17 cellular contexts compared by ENCODE assay signal in genomic region chr11:61783717-61784505, GRCh38. TPM values are rescaled to one million over a fixed set of nuclear protein-coding genes. Genes with fewer than 3 reads are reported as not detected.
A peak's percentile ranks its signal among the peaks of the same experiment; 100 is the strongest.
DNase-seq lines count a peak whose midpoint lies in the region; ATAC-seq and TF ChIP-seq lines count a peak whose summit lies in the region.
"Had no signal": no experiment of that assay in that cellular context is flagged by ENCODE, and none has a peak within 500 bp of the region (broad histone marks: within the 10 kb centered on the region; RNA-seq: fewer than 3 reads in every experiment).

No MANE protein-coding gene starts in this region.

- H3K36me3 Mint-ChIP-seq in activated T-cell treated with anti-CD3 and anti-CD28 coated beads, Interleukin-2, amount 50 U/mL, for 4 hours (ENCODE audit: insufficient read depth), result peaks cover 10% of the 10 kb centered on the region

- DNase-seq in AG04450 (ENCODE audit: low read depth, low spot score), result no peak
- peak; percentile 38 for DNase-seq in HK-2 (ENCODE audit: unreplicated experiment)
- peak; percentile 41 for DNase-seq in cardiac fibroblast (ENCODE audit: low read depth in 2 of 2)
- peak; percentile 25 for DNase-seq in myocyte (ENCODE audit: low read depth)
- DNase-seq in activated CD8-positive, alpha-beta memory T cell treated with anti-CD3 and anti-CD28 coated beads for 24 hours, result no peak
- no peak for DNase-seq in epidermal melanocyte (ENCODE audit: insufficient read length, low spot score)
- DNase-seq in activated T-cell treated with anti-CD3 and anti-CD28 coated beads, Interleukin-2, amount 50 U/mL, for 4 hours, result no peak
- DNase-seq: central memory CD4-positive, alpha-beta T cell; glutamatergic neuron; NCI-H2081 treated with DMSO at 0.1 percent for 48 hours; stimulated activated CD4-positive, alpha-beta T cell treated with anti-CD3 and anti-CD28 coated beads, Interleukin-2, amount 100 ng/mL, for 24 hours; SW 1271; WERI-Rb-1 had no signal

- H3K9me3 ChIP-seq in AG04450 (ENCODE audit: control insufficient read depth, insufficient read depth, low read length), result no peaks in the 10 kb centered on the region
- H3K9me3 ChIP-seq: A549, psoas muscle, thoracic aorta had no signal

- H3K4me3 Mint-ChIP-seq in activated T-cell treated with anti-CD3 and anti-CD28 coated beads, Interleukin-2, amount 50 U/mL, for 4 hours, result no peak overlapping the region

- no peak for TF ChIP-seq CTCF in AG04450 (IDR thresholded peaks at IDR 0.05; ENCODE audit: low read depth, low read length)
- TF ChIP-seq CTCF in cardiac fibroblast (IDR thresholded peaks at IDR 0.05; ENCODE audit: low read depth, low read length), result no peak

- CTCF ChIA-PET in AG04450 (lab: Charles Lee), result interaction anchor here (0.6 kb wide), 1 partner anchor 146 kb away, joined by 3 read pairs; no protein-coding TSS in a partner anchor

- no peaks in the 10 kb centered on the region for H3K27me3 ChIP-seq in AG04450 (ENCODE audit: control insufficient read depth, insufficient read depth, low read length)

- no peaks in the 10 kb centered on the region for H3K27me3 Mint-ChIP-seq in activated T-cell treated with anti-CD3 and anti-CD28 coated beads, Interleukin-2, amount 50 U/mL, for 4 hours (ENCODE audit: low read depth)

- no peaks in the 10 kb centered on the region for H3K4me1 Mint-ChIP-seq in activated T-cell treated with anti-CD3 and anti-CD28 coated beads, Interleukin-2, amount 50 U/mL, for 4 hours (ENCODE audit: low read depth)

- H3K9me3 Mint-ChIP-seq in activated T-cell treated with anti-CD3 and anti-CD28 coated beads, Interleukin-2, amount 50 U/mL, for 4 hours, result no peaks in the 10 kb centered on the region

- H3K4me3 ChIP-seq in AG04450 (ENCODE audit: low read depth, low read length) (no peak overlapping the region), cardiac fibroblast (replicated peaks in 1 of 2; ENCODE audit: low read depth in 2 of 2, low read length in 2 of 2) (no peak overlapping the region)
- H3K4me3 ChIP-seq: A549, psoas muscle, thoracic aorta had no signal

- no peak for ATAC-seq in GM21381 (IDR thresholded peaks at IDR 0.05; ENCODE audit: unreplicated experiment)
- ATAC-seq in activated T-cell treated with anti-CD3 and anti-CD28 coated beads, Interleukin-2, amount 50 U/mL, for 4 hours, result no peak
- ATAC-seq: A549, psoas muscle had no signal

- POLR2A ChIA-PET in AG04450 (lab: Yijun Ruan, JAX), result interaction anchor here (1.0 kb wide), 1 partner anchor 10 kb away, joined by 8 read pairs; no protein-coding TSS in a partner anchor

- peak overlapping the region; percentile 11 for H3K27ac ChIP-seq in AG04450 (ENCODE audit: low read depth, low read length)
- H3K27ac ChIP-seq: A549, psoas muscle, thoracic aorta, WERI-Rb-1 had no signal

RNA-seq across cellular contexts. Expression of gene TMEM258, which starts 8.5 kb away (rescaled TPM):
- polyA plus RNA-seq in AG04450 (2011; rRNA removed), result 300 and 356 TPM in 2 replicates
- polyA minus RNA-seq in AG04450 (2011; rRNA and poly(A)+ RNA removed), result 111 and 128 TPM in 2 replicates
- 33.0 and 36.7 TPM in 2 replicates for total RNA-seq in myocyte
- polyA plus RNA-seq in myocyte (2012), result 372 TPM
- total RNA-seq in activated T-cell treated with anti-CD3 and anti-CD28 coated beads, Interleukin-2, amount 50 U/mL, for 4 hours, result 100 to 1,000 TPM; 139 to 143 (median 142) TPM

RNA-seq across cellular contexts. Expression of gene FEN1, which starts 8.8 kb away (rescaled TPM):
- polyA plus RNA-seq in AG04450 (2011; rRNA removed), result 7.1 and 8.4 TPM in 2 replicates
- polyA minus RNA-seq in AG04450 (2011; rRNA and poly(A)+ RNA removed), result 8.6 and 10.3 TPM in 2 replicates
- total RNA-seq in myocyte, result 13.4 and 13.9 TPM in 2 replicates
- polyA plus RNA-seq in myocyte (2012), result 14.1 TPM
- total RNA-seq in activated T-cell treated with anti-CD3 and anti-CD28 coated beads, Interleukin-2, amount 50 U/mL, for 4 hours, result 100 to 1,000 TPM in 1 of 3 donors, 10 to 100 TPM in 2; 92.8 to 108 (median 94.2) TPM

RNA-seq across cellular contexts. Expression of gene MYRF, which starts 31.5 kb away (rescaled TPM):
- polyA plus RNA-seq in AG04450 (2011; rRNA removed), result 2.7 and 4.2 TPM in 2 replicates
- polyA minus RNA-seq in AG04450 (2011; rRNA and poly(A)+ RNA removed), result 4.1 and 5.0 TPM in 2 replicates
- total RNA-seq in myocyte, result 0.03 TPM in 1 of 2 replicates, not detected in the other
- 0.10 TPM for polyA plus RNA-seq in myocyte (2012)
- total RNA-seq in activated T-cell treated with anti-CD3 and anti-CD28 coated beads, Interleukin-2, amount 50 U/mL, for 4 hours, result 1 to 10 TPM in 1 of 3 donors, under 1 TPM in 2; 0.08 to 1.1 (median 0.24) TPM

RNA-seq across cellular contexts. Expression of gene FADS1, which starts 32.9 kb away (rescaled TPM):
- 50.4 and 52.4 TPM in 2 replicates for polyA plus RNA-seq in AG04450 (2011; rRNA removed)
- polyA minus RNA-seq in AG04450 (2011; rRNA and poly(A)+ RNA removed), result 70.4 and 97.0 TPM in 2 replicates
- 72.9 and 123 TPM in 2 replicates for total RNA-seq in myocyte
- 69.2 TPM for polyA plus RNA-seq in myocyte (2012)
- 1 to 10 TPM; 2.1 to 3.5 (median 3.3) TPM for total RNA-seq in activated T-cell treated with anti-CD3 and anti-CD28 coated beads, Interleukin-2, amount 50 U/mL, for 4 hours

RNA-seq across cellular contexts. Expression of gene FADS2, which starts 44.2 kb away (rescaled TPM):
- 183 and 218 TPM in 2 replicates for polyA plus RNA-seq in AG04450 (2011; rRNA removed)
- 383 and 456 TPM in 2 replicates for polyA minus RNA-seq in AG04450 (2011; rRNA and poly(A)+ RNA removed)
- 68.6 and 175 TPM in 2 replicates for total RNA-seq in myocyte
- polyA plus RNA-seq in myocyte (2012), result 156 TPM
- total RNA-seq in activated T-cell treated with anti-CD3 and anti-CD28 coated beads, Interleukin-2, amount 50 U/mL, for 4 hours, result 1 to 10 TPM; 2.5 to 3.6 (median 3.1) TPM

Comparison
In these comparisons a context has a peak if more than half of its experiments do, and no peak if none do; other contexts are left out.
1. DNase-seq: peak in HK-2 (single experiment), cardiac fibroblast (2 of 2) and myocyte (single experiment); none in AG04450 (single experiment), activated CD8-positive, alpha-beta memory T cell treated with anti-CD3 and anti-CD28 coated beads for 24 hours (single experiment), epidermal melanocyte (single experiment) and activated T-cell treated with anti-CD3 and anti-CD28 coated beads, Interleukin-2, amount 50 U/mL, for 4 hours (single experiment).